Comparison of ENCODE assay signal across 10 cellular contexts in genomic region chr15:100114526-100114925, GRCh38.
DNase-seq lines count a peak whose midpoint lies in the region; TF ChIP-seq lines count a peak whose summit lies in the region.
"Had no signal": no experiment of that assay in that cellular context is flagged by ENCODE, and none has a peak within 500 bp of the region (broad histone marks: within the 10 kb centered on the region; RNA-seq: fewer than 3 reads in every experiment).

No MANE protein-coding gene starts in this region.

- H3K36me3 Mint-ChIP-seq in immature natural killer cell, result peaks cover 0 to 1% (median under 1%) of the 10 kb centered on the region in 3 donors

- DNase-seq in AG04450 (ENCODE audit: low read depth, low spot score), result no peak
- DNase-seq in SJSA1 (ENCODE audit: low read depth in 1 of 2, low spot score in 2 of 2), result peak; percentile 86 to 89
- peak; percentile 76 for DNase-seq in fibroblast of villous mesenchyme (ENCODE audit: low read depth)
- DNase-seq in osteoblast (ENCODE audit: insufficient read length, low spot score, missing footprints), result peak; percentile 92
- DNase-seq in immature natural killer cell, result no peak
- DNase-seq in effector CD8-positive, alpha-beta T cell (lab: John Stamatoyannopoulos, UW), result no peak
- DNase-seq in activated CD4-positive, alpha-beta T cell treated with anti-CD3 and anti-CD28 coated beads for 48 hours, result no peak
- no peak for DNase-seq in activated effector memory CD4-positive, alpha-beta T cell treated with Interleukin-2 at 50 U/mL for 16 hours
- DNase-seq: CD8-positive, alpha-beta T cell; SHP77 treated with DMSO at 0.1 percent for 48 hours had no signal

- peaks cover 0 to 2% (median 0%) of the 10 kb centered on the region in 6 donors for H3K9me3 Mint-ChIP-seq in immature natural killer cell
- H3K9me3 Mint-ChIP-seq: CD8-positive, alpha-beta T cell had no signal

- H3K27ac ChIP-seq in AG04450 (ENCODE audit: low read depth, low read length) (peak overlapping the region; percentile 73), SJSA1 (peak overlapping the region; percentile 92), osteoblast (ENCODE audit: low read depth, low read length) (peak overlapping the region; percentile 87)

- H3K4me3 Mint-ChIP-seq in immature natural killer cell, result no peak overlapping the region
- H3K4me3 Mint-ChIP-seq: CD8-positive, alpha-beta T cell had no signal

- no peak overlapping the region for H3K27ac Mint-ChIP-seq in immature natural killer cell
- H3K27ac Mint-ChIP-seq: CD8-positive, alpha-beta T cell had no signal

- H4K20me1 ChIP-seq in osteoblast (ENCODE audit: insufficient read depth, low read length), result no peaks in the 10 kb centered on the region

- TF ChIP-seq CTCF in AG04450 (IDR thresholded peaks at IDR 0.05; ENCODE audit: low read depth, low read length), result no peak
- TF ChIP-seq CTCF in fibroblast of villous mesenchyme (IDR thresholded peaks at IDR 0.05; ENCODE audit: insufficient read depth, low read depth, low read length), result no peak
- TF ChIP-seq CTCF in osteoblast (IDR thresholded peaks at IDR 0.05; ENCODE audit: extremely low read depth, low read depth, low read length), result no peak

- peaks cover 5 to 9% of the 10 kb centered on the region in 2 donors for H3K4me1 Mint-ChIP-seq in immature natural killer cell

- peaks cover 4 to 6% (median 5%) of the 10 kb centered on the region in 3 donors for H3K27me3 Mint-ChIP-seq in immature natural killer cell (ENCODE audit: low read depth in 3 of 3)

- CTCF ChIA-PET in AG04450 (lab: Charles Lee), result interaction anchor here (0.7 to 0.9 kb wide), 2 partner anchors 16 to 44 kb away, joined by 4 to 5 read pairs; no protein-coding TSS in a partner anchor

- H3K79me2 ChIP-seq in osteoblast (ENCODE audit: insufficient read depth, low read length), result no peaks in the 10 kb centered on the region

- H3K4me3 ChIP-seq in AG04450 (ENCODE audit: low read depth, low read length) (peak overlapping the region; percentile 38), SJSA1 (peak overlapping the region; percentile 27), fibroblast of villous mesenchyme (ENCODE audit: low read depth, low read length) (peak overlapping the region; percentile 19), osteoblast (ENCODE audit: insufficient read depth, low read length) (peak overlapping the region; percentile 68)

- peak overlapping the region; percentile 86 for H3K4me2 ChIP-seq in osteoblast (ENCODE audit: insufficient read depth, low read length)

- POLR2A ChIA-PET in AG04450 (lab: Yijun Ruan, JAX), result no interaction called here

- H3K9me3 ChIP-seq in AG04450 (ENCODE audit: control insufficient read depth, insufficient read depth, low read length) (peaks cover 10% of the 10 kb centered on the region), SJSA1 (replicated peaks) (no peaks in the 10 kb centered on the region), osteoblast (ENCODE audit: low read depth, low read length) (no peaks in the 10 kb centered on the region)

- no peaks in the 10 kb centered on the region for H3K36me3 ChIP-seq in SJSA1
- no peaks in the 10 kb centered on the region for H3K36me3 ChIP-seq in osteoblast (ENCODE audit: insufficient read depth, low read length)

- peak overlapping the region; percentile 47 for H2AFZ ChIP-seq in osteoblast (ENCODE audit: low read length)

- no peaks in the 10 kb centered on the region for H3K27me3 ChIP-seq in AG04450 (ENCODE audit: control insufficient read depth, insufficient read depth, low read length)
- no peaks in the 10 kb centered on the region for H3K27me3 ChIP-seq in SJSA1 (replicated peaks)
- H3K27me3 ChIP-seq in osteoblast (ENCODE audit: insufficient read depth, low read length), result no peaks in the 10 kb centered on the region

- H3K4me1 ChIP-seq in SJSA1 (replicated peaks) (peaks cover 47% of the 10 kb centered on the region), osteoblast (ENCODE audit: insufficient read depth, low read length) (peaks cover 44% of the 10 kb centered on the region)

Comparison
In these comparisons a context has a peak if more than half of its experiments do, and no peak if none do; other contexts are left out.
1. DNase-seq: peak in SJSA1 (2 of 2), fibroblast of villous mesenchyme (single experiment) and osteoblast (single experiment); none in AG04450 (single experiment), immature natural killer cell (0 of 3), effector CD8-positive, alpha-beta T cell (single experiment), activated CD4-positive, alpha-beta T cell treated with anti-CD3 and anti-CD28 coated beads for 48 hours (single experiment) and activated effector memory CD4-positive, alpha-beta T cell treated with Interleukin-2 at 50 U/mL for 16 hours (single experiment).
2. Peak in every context shown above with its lines, with median percentiles within 50 percentile points of each other: H3K27ac ChIP-seq and H3K4me3 ChIP-seq.